In the genomic region with DNA sequence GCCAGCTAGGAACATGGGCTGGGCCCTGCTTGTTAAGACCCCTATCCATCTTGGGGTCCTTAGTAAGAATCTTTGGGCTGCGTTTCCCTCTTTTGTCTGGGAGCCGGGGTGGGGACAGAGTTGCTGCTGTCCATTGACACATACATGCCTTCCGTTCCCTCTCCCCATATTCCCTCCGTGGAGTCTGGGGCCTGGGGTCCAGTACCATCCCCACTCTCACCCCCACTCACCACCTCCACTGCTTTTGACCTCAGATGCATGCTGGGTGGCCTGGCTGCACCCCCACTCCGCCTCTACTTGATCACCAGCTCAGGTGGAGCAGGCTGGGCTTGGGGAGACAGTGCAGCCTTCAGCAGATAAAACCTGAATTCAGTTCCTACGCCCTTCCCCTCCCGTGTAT, we compare ENCODE assay signal across 18 cellular contexts. TPM values are rescaled to one million over a fixed set of nuclear protein-coding genes. Genes with fewer than 3 reads are reported as not detected.
"Had no signal": no experiment of that assay in that cellular context is flagged by ENCODE, and none has a peak within 500 bp of the region (broad histone marks: within the 10 kb centered on the region; RNA-seq: fewer than 3 reads in every experiment).

No MANE protein-coding gene starts in this region.

- H3K9me3 ChIP-seq: SJCRH30 had no signal

- H3K4me2 ChIP-seq: KMS-11 had no signal

- H3K4me3 ChIP-seq: SJCRH30 had no signal

- H3K36me3 ChIP-seq: SJCRH30 had no signal

- ATAC-seq: SK-N-SH treated with all-trans-retinoic acid at 6 μM for 48 hours had no signal

- DNase-seq: Kasumi-1, MM.1S, NCI-H1092 treated with DMSO at 0.1 percent for 48 hours, NCI-H1436 treated with DMSO at 0.1 percent for 48 hours, NCI-H1694, NCI-H187 treated with DMSO at 0.1 percent for 48 hours, NCI-H2029 treated with DMSO at 0.1 percent for 48 hours, NCI-H2171 treated with DMSO at 0.1 percent for 48 hours, NCI-H345, NCI-H446 treated with DMSO at 0.1 percent for 48 hours, NCI-H510A treated with DMSO at 0.1 percent for 48 hours, NCI-H526, RPMI8226, SHP77, SJCRH30 had no signal

- H3K9ac ChIP-seq: KMS-11 had no signal

- H3K27ac ChIP-seq: KMS-11, SJCRH30 had no signal

RNA-seq across cellular contexts. Expression of a gene that starts 3.3 kb away (rescaled TPM):
- total RNA-seq: HT-29 had no signal
